In genomic region chr12:87231818-87232217, GRCh38 we compare ENCODE assay signal across 30 cellular contexts.
"Had no signal": no experiment of that assay in that cellular context is flagged by ENCODE, and none has a peak within 500 bp of the region (broad histone marks: within the 10 kb centered on the region; RNA-seq: fewer than 3 reads in every experiment).

No MANE protein-coding gene starts in this region.

- DNase-seq: activated CD4-positive, alpha-beta T cell treated with anti-CD3 and anti-CD28 coated beads for 48 hours; activated CD4-positive, alpha-beta T cell treated with anti-CD3 and anti-CD28 coated beads, Interleukin-2, amount 50 U/mL, for 4 hours; activated CD4-positive, CD25-positive, alpha-beta regulatory T cell treated with anti-CD3 and anti-CD28 coated beads, Interleukin-2, amount 50 U/mL, for 72 hours; activated CD8-positive, alpha-beta memory T cell treated with anti-CD3 and anti-CD28 coated beads, Interleukin-2, amount 10 ng/mL, durations not matched to agents 7 days and 5 days; activated effector memory CD4-positive, alpha-beta T cell treated with Interleukin-2 at 50 U/mL for 16 hours; activated naive CD4-positive, alpha-beta T cell; activated T-cell treated with anti-CD3 and anti-CD28 coated beads, Interleukin-2, amount 50 U/mL, for 24 hours; amniotic stem cell; body of pancreas; Karpas-422; NCI-H1105 treated with DMSO at 0.1 percent for 48 hours; NCI-H1436 treated with DMSO at 0.1 percent for 48 hours; NCI-H187; NCI-H2081; NCI-H2171; NCI-H2227 treated with DMSO at 0.1 percent for 48 hours; NCI-H446 treated with DMSO at 0.1 percent for 48 hours; NCI-H526; NK-92 treated with Interleukin-12 subunit alpha and Interleukin-12 subunit beta, amount 100 ng/mL, for 24 hours; OCI-M1; RPMI8226; SHP77; T-helper 17 cell; T-helper 9 cell had no signal

- H3K4me3 ChIP-seq: ascending aorta, body of pancreas, cardiac muscle cell, K562, SJSA1 had no signal

- FAIRE-seq: K562 had no signal

- ATAC-seq: activated CD8-positive, alpha-beta memory T cell treated with anti-CD3 and anti-CD28 coated beads, Interleukin-2, amount 10 ng/mL, durations not matched to agents 7 days and 5 days; body of pancreas; K562; Panc1; T-helper 17 cell; WTC11 had no signal

- H3K4me1 ChIP-seq: ascending aorta, body of pancreas, SJSA1 had no signal

- H3K9me3 ChIP-seq: ascending aorta, body of pancreas, SJSA1 had no signal

- H3K27me3 ChIP-seq: ascending aorta, body of pancreas, cardiac muscle cell, SJSA1 had no signal

- H3K36me3 ChIP-seq: ascending aorta, cardiac muscle cell, SJSA1 had no signal

- H3K27ac ChIP-seq: ascending aorta, body of pancreas, cardiac muscle cell, SJSA1 had no signal
